In the genomic region with DNA sequence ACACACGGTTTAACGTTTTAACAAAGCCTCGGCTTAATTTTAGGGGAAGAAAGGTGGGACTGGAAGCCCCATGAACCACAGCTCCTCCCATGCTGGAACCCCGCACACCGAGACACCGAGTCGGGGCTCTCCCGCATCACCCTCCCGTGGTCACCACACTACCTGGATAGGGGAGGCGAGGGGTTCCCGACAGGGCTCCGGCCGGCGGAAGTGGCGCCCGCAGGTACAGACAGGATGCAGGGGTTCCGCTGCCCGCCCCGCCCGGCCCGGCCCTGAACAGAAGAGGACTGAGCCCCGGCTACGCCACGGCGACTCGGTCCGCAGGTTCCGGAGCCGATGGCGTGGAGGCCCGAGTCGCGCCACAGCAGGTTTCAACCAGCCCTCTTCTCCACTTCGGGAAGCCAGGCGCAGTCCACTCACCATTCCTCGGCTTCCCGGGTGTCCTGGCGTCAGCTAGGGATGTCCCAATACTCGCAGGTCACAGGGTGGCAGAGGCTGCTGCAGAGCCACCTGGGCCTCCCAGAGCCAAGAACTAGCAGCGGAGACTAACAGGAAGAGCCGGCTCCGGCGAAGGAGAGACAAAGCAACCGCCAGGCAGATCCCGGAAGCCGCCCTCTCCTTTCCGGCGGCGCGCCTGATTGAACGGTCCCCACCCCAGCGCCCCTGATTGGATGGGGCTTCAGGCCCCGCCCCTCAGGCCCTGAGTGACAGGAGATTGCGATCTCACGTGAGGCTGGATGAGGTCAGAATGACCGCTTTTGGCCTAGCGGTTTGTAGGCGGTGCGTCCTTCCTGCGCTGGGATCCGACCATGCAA, we compare ENCODE assay signal across 1 cellular context.
TF ChIP-seq lines count a peak whose summit lies in the region.

A gene (minus strand): TSS at position 580 of the 815 bp plus-strand sequence. CDS start 157 bp downstream, at position 423.

TF ChIP-seq in K562, 482 proteins besides CTCF, POLR2A, EP300 and RAD21 (continued from another document and continues in another):
- TF ChIP-seq, protein P1, sequence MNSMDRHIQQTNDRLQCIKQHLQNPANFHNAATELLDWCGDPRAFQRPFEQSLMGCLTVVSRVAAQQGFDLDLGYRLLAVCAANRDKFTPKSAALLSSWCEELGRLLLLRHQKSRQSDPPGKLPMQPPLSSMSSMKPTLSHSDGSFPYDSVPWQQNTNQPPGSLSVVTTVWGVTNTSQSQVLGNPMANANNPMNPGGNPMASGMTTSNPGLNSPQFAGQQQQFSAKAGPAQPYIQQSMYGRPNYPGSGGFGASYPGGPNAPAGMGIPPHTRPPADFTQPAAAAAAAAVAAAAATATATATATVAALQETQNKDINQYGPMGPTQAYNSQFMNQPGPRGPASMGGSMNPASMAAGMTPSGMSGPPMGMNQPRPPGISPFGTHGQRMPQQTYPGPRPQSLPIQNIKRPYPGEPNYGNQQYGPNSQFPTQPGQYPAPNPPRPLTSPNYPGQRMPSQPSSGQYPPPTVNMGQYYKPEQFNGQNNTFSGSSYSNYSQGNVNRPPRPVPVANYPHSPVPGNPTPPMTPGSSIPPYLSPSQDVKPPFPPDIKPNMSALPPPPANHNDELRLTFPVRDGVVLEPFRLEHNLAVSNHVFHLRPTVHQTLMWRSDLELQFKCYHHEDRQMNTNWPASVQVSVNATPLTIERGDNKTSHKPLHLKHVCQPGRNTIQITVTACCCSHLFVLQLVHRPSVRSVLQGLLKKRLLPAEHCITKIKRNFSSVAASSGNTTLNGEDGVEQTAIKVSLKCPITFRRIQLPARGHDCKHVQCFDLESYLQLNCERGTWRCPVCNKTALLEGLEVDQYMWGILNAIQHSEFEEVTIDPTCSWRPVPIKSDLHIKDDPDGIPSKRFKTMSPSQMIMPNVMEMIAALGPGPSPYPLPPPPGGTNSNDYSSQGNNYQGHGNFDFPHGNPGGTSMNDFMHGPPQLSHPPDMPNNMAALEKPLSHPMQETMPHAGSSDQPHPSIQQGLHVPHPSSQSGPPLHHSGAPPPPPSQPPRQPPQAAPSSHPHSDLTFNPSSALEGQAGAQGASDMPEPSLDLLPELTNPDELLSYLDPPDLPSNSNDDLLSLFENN (IDR thresholded peaks at IDR 0.05; ENCODE audit: low read depth in 2 of 2, low read length in 2 of 2), result peak in 1 of 2 experiments; percentile 21; a peak in 1 of 4 replicates
- TF ChIP-seq, protein P2, sequence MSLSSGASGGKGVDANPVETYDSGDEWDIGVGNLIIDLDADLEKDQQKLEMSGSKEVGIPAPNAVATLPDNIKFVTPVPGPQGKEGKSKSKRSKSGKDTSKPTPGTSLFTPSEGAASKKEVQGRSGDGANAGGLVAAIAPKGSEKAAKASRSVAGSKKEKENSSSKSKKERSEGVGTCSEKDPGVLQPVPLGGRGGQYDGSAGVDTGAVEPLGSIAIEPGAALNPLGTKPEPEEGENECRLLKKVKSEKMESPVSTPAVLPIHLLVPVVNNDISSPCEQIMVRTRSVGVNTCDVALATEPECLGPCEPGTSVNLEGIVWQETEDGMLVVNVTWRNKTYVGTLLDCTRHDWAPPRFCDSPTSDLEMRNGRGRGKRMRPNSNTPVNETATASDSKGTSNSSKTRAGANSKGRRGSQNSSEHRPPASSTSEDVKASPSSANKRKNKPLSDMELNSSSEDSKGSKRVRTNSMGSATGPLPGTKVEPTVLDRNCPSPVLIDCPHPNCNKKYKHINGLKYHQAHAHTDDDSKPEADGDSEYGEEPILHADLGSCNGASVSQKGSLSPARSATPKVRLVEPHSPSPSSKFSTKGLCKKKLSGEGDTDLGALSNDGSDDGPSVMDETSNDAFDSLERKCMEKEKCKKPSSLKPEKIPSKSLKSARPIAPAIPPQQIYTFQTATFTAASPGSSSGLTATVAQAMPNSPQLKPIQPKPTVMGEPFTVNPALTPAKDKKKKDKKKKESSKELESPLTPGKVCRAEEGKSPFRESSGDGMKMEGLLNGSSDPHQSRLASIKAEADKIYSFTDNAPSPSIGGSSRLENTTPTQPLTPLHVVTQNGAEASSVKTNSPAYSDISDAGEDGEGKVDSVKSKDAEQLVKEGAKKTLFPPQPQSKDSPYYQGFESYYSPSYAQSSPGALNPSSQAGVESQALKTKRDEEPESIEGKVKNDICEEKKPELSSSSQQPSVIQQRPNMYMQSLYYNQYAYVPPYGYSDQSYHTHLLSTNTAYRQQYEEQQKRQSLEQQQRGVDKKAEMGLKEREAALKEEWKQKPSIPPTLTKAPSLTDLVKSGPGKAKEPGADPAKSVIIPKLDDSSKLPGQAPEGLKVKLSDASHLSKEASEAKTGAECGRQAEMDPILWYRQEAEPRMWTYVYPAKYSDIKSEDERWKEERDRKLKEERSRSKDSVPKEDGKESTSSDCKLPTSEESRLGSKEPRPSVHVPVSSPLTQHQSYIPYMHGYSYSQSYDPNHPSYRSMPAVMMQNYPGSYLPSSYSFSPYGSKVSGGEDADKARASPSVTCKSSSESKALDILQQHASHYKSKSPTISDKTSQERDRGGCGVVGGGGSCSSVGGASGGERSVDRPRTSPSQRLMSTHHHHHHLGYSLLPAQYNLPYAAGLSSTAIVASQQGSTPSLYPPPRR (CRISPR knock-in tag; IDR thresholded peaks at IDR 0.05; ENCODE audit: borderline replicate concordance), result no peak
- TF ChIP-seq KAT7 (CRISPR knock-in tag; IDR thresholded peaks at IDR 0.05; ENCODE audit: borderline replicate concordance) (no peak), ATF7 (IDR thresholded peaks at IDR 0.05) (peak; percentile 98), ZFX (CRISPR knock-in tag; IDR thresholded peaks at IDR 0.05) (peak; percentile 93), ZC3H11A (IDR thresholded peaks at IDR 0.05; ENCODE audit: low read depth, low read length) (no peak), ZNF146 (CRISPR knock-in tag; IDR thresholded peaks at IDR 0.05; ENCODE audit: unreplicated experiment) (no peak), RBFOX2 (IDR thresholded peaks at IDR 0.05; ENCODE audit: low read depth, low read length) (peak; percentile 97), ZNF75A (CRISPR knock-in tag; IDR thresholded peaks at IDR 0.05) (no peak), ESRRA (IDR thresholded peaks at IDR 0.05; ENCODE audit: borderline replicate concordance, low read depth) (peak; percentile 85), SUPT5H (IDR thresholded peaks at IDR 0.05) (peak; percentile 95), SIX5 (IDR thresholded peaks at IDR 0.05; ENCODE audit: borderline replicate concordance in 1 of 2, insufficient read depth in 1 of 2, low read depth in 1 of 2, low read length in 2 of 2) (no peak), ZNF830 (CRISPR knock-in tag; IDR thresholded peaks at IDR 0.05) (no peak), HNRNPL (IDR thresholded peaks at IDR 0.05; ENCODE audit: low read depth, low read length) (no peak), CBX1 (IDR thresholded peaks at IDR 0.05; ENCODE audit: low read depth) (peak; percentile 46; the same call in 1 of the 2 replicates), MEF2A (IDR thresholded peaks at IDR 0.05; ENCODE audit: control insufficient read depth, low read depth, low read length) (peak; percentile 79), STAT5A (IDR thresholded peaks at IDR 0.05; ENCODE audit: borderline replicate concordance, low read length) (no peak; the same call in 1 of the 2 replicates), NCOR1 (IDR thresholded peaks at IDR 0.05) (peak; percentile 55; the same call in 1 of the 2 replicates), POLR2AphosphoS5 (IDR thresholded peaks at IDR 0.05; ENCODE audit: control insufficient read depth, insufficient read depth, low read depth, low read length) (peak; percentile 91), TCF3 (CRISPR knock-in tag; IDR thresholded peaks at IDR 0.05) (no peak; the same call in 1 of the 2 replicates), FOS (IDR thresholded peaks at IDR 0.05; ENCODE audit: extremely low read depth, insufficient read length) (peak; percentile 69), ZNF589 (CRISPR knock-in tag; IDR thresholded peaks at IDR 0.05; ENCODE audit: low read depth) (no peak)
- TF ChIP-seq, protein P3, sequence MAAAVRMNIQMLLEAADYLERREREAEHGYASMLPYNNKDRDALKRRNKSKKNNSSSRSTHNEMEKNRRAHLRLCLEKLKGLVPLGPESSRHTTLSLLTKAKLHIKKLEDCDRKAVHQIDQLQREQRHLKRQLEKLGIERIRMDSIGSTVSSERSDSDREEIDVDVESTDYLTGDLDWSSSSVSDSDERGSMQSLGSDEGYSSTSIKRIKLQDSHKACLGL (CRISPR knock-in tag; IDR thresholded peaks at IDR 0.05; ENCODE audit: borderline replicate concordance, poor library complexity, severe bottlenecking), result no peak
- TF ChIP-seq, protein P4, sequence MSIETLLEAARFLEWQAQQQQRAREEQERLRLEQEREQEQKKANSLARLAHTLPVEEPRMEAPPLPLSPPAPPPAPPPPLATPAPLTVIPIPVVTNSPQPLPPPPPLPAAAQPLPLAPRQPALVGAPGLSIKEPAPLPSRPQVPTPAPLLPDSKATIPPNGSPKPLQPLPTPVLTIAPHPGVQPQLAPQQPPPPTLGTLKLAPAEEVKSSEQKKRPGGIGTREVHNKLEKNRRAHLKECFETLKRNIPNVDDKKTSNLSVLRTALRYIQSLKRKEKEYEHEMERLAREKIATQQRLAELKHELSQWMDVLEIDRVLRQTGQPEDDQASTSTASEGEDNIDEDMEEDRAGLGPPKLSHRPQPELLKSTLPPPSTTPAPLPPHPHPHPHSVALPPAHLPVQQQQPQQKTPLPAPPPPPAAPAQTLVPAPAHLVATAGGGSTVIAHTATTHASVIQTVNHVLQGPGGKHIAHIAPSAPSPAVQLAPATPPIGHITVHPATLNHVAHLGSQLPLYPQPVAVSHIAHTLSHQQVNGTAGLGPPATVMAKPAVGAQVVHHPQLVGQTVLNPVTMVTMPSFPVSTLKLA (conservative IDR thresholded peaks at IDR 0.05), result peak; percentile 68 to 81
- TF ChIP-seq, protein P5, sequence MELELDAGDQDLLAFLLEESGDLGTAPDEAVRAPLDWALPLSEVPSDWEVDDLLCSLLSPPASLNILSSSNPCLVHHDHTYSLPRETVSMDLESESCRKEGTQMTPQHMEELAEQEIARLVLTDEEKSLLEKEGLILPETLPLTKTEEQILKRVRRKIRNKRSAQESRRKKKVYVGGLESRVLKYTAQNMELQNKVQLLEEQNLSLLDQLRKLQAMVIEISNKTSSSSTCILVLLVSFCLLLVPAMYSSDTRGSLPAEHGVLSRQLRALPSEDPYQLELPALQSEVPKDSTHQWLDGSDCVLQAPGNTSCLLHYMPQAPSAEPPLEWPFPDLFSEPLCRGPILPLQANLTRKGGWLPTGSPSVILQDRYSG (tag; conservative IDR thresholded peaks at IDR 0.05; ENCODE audit: low read depth), result no peak
- TF ChIP-seq, protein P6, sequence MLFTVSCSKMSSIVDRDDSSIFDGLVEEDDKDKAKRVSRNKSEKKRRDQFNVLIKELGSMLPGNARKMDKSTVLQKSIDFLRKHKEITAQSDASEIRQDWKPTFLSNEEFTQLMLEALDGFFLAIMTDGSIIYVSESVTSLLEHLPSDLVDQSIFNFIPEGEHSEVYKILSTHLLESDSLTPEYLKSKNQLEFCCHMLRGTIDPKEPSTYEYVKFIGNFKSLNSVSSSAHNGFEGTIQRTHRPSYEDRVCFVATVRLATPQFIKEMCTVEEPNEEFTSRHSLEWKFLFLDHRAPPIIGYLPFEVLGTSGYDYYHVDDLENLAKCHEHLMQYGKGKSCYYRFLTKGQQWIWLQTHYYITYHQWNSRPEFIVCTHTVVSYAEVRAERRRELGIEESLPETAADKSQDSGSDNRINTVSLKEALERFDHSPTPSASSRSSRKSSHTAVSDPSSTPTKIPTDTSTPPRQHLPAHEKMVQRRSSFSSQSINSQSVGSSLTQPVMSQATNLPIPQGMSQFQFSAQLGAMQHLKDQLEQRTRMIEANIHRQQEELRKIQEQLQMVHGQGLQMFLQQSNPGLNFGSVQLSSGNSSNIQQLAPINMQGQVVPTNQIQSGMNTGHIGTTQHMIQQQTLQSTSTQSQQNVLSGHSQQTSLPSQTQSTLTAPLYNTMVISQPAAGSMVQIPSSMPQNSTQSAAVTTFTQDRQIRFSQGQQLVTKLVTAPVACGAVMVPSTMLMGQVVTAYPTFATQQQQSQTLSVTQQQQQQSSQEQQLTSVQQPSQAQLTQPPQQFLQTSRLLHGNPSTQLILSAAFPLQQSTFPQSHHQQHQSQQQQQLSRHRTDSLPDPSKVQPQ (CRISPR knock-in tag; IDR thresholded peaks at IDR 0.05; ENCODE audit: borderline replicate concordance), result no peak
- TF ChIP-seq, protein P7, sequence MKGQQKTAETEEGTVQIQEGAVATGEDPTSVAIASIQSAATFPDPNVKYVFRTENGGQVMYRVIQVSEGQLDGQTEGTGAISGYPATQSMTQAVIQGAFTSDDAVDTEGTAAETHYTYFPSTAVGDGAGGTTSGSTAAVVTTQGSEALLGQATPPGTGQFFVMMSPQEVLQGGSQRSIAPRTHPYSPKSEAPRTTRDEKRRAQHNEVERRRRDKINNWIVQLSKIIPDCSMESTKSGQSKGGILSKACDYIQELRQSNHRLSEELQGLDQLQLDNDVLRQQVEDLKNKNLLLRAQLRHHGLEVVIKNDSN (CRISPR knock-in tag; IDR thresholded peaks at IDR 0.05), result peak; percentile 72
- TF ChIP-seq, protein P8, sequence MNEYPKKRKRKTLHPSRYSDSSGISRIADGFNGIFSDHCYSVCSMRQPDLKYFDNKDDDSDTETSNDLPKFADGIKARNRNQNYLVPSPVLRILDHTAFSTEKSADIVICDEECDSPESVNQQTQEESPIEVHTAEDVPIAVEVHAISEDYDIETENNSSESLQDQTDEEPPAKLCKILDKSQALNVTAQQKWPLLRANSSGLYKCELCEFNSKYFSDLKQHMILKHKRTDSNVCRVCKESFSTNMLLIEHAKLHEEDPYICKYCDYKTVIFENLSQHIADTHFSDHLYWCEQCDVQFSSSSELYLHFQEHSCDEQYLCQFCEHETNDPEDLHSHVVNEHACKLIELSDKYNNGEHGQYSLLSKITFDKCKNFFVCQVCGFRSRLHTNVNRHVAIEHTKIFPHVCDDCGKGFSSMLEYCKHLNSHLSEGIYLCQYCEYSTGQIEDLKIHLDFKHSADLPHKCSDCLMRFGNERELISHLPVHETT (CRISPR knock-in tag; conservative IDR thresholded peaks at IDR 0.05 in 1 of 2, IDR thresholded peaks at IDR 0.05 in 1 of 2), result no peak
- TF ChIP-seq, protein P9, sequence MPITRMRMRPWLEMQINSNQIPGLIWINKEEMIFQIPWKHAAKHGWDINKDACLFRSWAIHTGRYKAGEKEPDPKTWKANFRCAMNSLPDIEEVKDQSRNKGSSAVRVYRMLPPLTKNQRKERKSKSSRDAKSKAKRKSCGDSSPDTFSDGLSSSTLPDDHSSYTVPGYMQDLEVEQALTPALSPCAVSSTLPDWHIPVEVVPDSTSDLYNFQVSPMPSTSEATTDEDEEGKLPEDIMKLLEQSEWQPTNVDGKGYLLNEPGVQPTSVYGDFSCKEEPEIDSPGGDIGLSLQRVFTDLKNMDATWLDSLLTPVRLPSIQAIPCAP (CRISPR knock-in tag; IDR thresholded peaks at IDR 0.05; ENCODE audit: borderline replicate concordance), result no peak
